Comparison of ENCODE assay signal across 1 cellular context in genomic region chr19:42010245-42011126, GRCh38.
TF ChIP-seq lines count a peak whose summit lies in the region.

No MANE protein-coding gene starts in this region.

TF ChIP-seq in HEK293, 187 proteins besides CTCF, POLR2A, EP300 and RAD21 (continued from another document and continues in another):
- no peak for TF ChIP-seq PRDM1 (tag by site-specific recombination; IDR thresholded peaks at IDR 0.05)
- no peak for TF ChIP-seq ZNF211 (tag by site-specific recombination; IDR thresholded peaks at IDR 0.05; ENCODE audit: low read depth)
- no peak for TF ChIP-seq KLF17 (tag by site-specific recombination; IDR thresholded peaks at IDR 0.05)
- TF ChIP-seq ZSCAN5A (tag by site-specific recombination; IDR thresholded peaks at IDR 0.05), result no peak
- TF ChIP-seq ZNF776 (tag by site-specific recombination; IDR thresholded peaks at IDR 0.05; ENCODE audit: borderline replicate concordance), result no peak
- no peak for TF ChIP-seq KLF10 (tag by site-specific recombination; IDR thresholded peaks at IDR 0.05)
- no peak for TF ChIP-seq GLI4 (tag by site-specific recombination; IDR thresholded peaks at IDR 0.05)
- no peak for TF ChIP-seq SALL2 (tag by site-specific recombination; IDR thresholded peaks at IDR 0.05; ENCODE audit: borderline replicate concordance)
- no peak for TF ChIP-seq ZNF223 (tag by site-specific recombination; IDR thresholded peaks at IDR 0.05)
- TF ChIP-seq ZNF555 (tag by site-specific recombination; conservative IDR thresholded peaks at IDR 0.05), result no peak
- peak; percentile 49; the same call in 1 of the 2 replicates for TF ChIP-seq PATZ1 (tag by site-specific recombination; IDR thresholded peaks at IDR 0.05)
- no peak for TF ChIP-seq ZNF747 (tag by site-specific recombination; IDR thresholded peaks at IDR 0.05)
- no peak for TF ChIP-seq ELK4 (IDR thresholded peaks at IDR 0.05; ENCODE audit: borderline replicate concordance, low read depth, low read length)
- no peak for TF ChIP-seq TRIM28 (IDR thresholded peaks at IDR 0.05; ENCODE audit: borderline replicate concordance, low read length)
- no peak for TF ChIP-seq ZNF133 (tag by site-specific recombination; IDR thresholded peaks at IDR 0.05)
- TF ChIP-seq ZNF433 (tag by site-specific recombination; IDR thresholded peaks at IDR 0.05; ENCODE audit: low read depth), result no peak
- TF ChIP-seq OVOL3 (tag by site-specific recombination; IDR thresholded peaks at IDR 0.05), result no peak
- no peak; the same call in 1 of the 2 replicates for TF ChIP-seq ZNF302 (tag by site-specific recombination; IDR thresholded peaks at IDR 0.05; ENCODE audit: low read depth)
- no peak for TF ChIP-seq ZNF792 (tag by site-specific recombination; IDR thresholded peaks at IDR 0.05)
- TF ChIP-seq BCL6B (tag by site-specific recombination; IDR thresholded peaks at IDR 0.05), result peak; percentile 75
- no peak for TF ChIP-seq ZNF48 (tag by site-specific recombination; IDR thresholded peaks at IDR 0.05)
- 0 out of 2 replicates have a peak, but pooled peaks have one; percentile 15 for TF ChIP-seq ZNF580 (tag by site-specific recombination; IDR thresholded peaks at IDR 0.05)
- no peak for TF ChIP-seq MZF1 (tag by site-specific recombination; IDR thresholded peaks at IDR 0.05; ENCODE audit: borderline replicate concordance)
- peak; percentile 50; the same call in 1 of the 2 replicates for TF ChIP-seq ZBTB10 (tag by site-specific recombination; IDR thresholded peaks at IDR 0.05)
- TF ChIP-seq ZNF140 (tag by site-specific recombination; IDR thresholded peaks at IDR 0.05), result no peak
- no peak for TF ChIP-seq REST (tag by site-specific recombination; IDR thresholded peaks at IDR 0.05)
- no peak for TF ChIP-seq ZNF510 (tag by site-specific recombination; IDR thresholded peaks at IDR 0.05; ENCODE audit: insufficient replicate concordance)
- TF ChIP-seq ZFP69B (tag by site-specific recombination; IDR thresholded peaks at IDR 0.05), result no peak
- no peak for TF ChIP-seq ZNF391 (tag by site-specific recombination; IDR thresholded peaks at IDR 0.05; ENCODE audit: borderline replicate concordance, low read depth)
- no peak for TF ChIP-seq ZFP3 (tag by site-specific recombination; IDR thresholded peaks at IDR 0.05; ENCODE audit: low read depth)
- no peak for TF ChIP-seq ZNF600 (tag by site-specific recombination; IDR thresholded peaks at IDR 0.05)
- no peak for TF ChIP-seq FEZF1 (tag by site-specific recombination; IDR thresholded peaks at IDR 0.05)
- TF ChIP-seq ZNF157 (tag by site-specific recombination; IDR thresholded peaks at IDR 0.05), result no peak
- no peak for TF ChIP-seq ZNF777 (tag by site-specific recombination; IDR thresholded peaks at IDR 0.05; ENCODE audit: borderline replicate concordance)
- no peak for TF ChIP-seq TCF7L2 (IDR thresholded peaks at IDR 0.05; ENCODE audit: borderline replicate concordance, low read depth, low read length)
- TF ChIP-seq ZNF10 (tag by site-specific recombination; IDR thresholded peaks at IDR 0.05), result no peak
- 0 out of 2 replicates have a peak, but pooled peaks have one; percentile 14 for TF ChIP-seq ZBTB48 (tag by site-specific recombination; IDR thresholded peaks at IDR 0.05)
- TF ChIP-seq KLF9 (tag by site-specific recombination; IDR thresholded peaks at IDR 0.05; ENCODE audit: low read depth), result no peak
- TF ChIP-seq SP2 (tag by site-specific recombination; IDR thresholded peaks at IDR 0.05), result no peak
- TF ChIP-seq ZNF121 (tag by site-specific recombination; IDR thresholded peaks at IDR 0.05), result no peak
- TF ChIP-seq ZNF623 (tag by site-specific recombination; IDR thresholded peaks at IDR 0.05), result no peak
- no peak for TF ChIP-seq ZNF138 (tag by site-specific recombination; IDR thresholded peaks at IDR 0.05; ENCODE audit: borderline replicate concordance)
- TF ChIP-seq ZSCAN18 (tag by site-specific recombination; IDR thresholded peaks at IDR 0.05), result peak; percentile 77; the same call in 1 of the 2 replicates
- TF ChIP-seq ZNF214 (tag by site-specific recombination; IDR thresholded peaks at IDR 0.05; ENCODE audit: borderline replicate concordance), result no peak
- TF ChIP-seq ZBTB6 (tag by site-specific recombination; IDR thresholded peaks at IDR 0.05), result no peak
- TF ChIP-seq ZNF350 (tag by site-specific recombination; IDR thresholded peaks at IDR 0.05), result no peak
- no peak for TF ChIP-seq ZNF585B (tag by site-specific recombination; IDR thresholded peaks at IDR 0.05)
